ENCODE assay signal across 8 cellular contexts in the genomic region with DNA sequence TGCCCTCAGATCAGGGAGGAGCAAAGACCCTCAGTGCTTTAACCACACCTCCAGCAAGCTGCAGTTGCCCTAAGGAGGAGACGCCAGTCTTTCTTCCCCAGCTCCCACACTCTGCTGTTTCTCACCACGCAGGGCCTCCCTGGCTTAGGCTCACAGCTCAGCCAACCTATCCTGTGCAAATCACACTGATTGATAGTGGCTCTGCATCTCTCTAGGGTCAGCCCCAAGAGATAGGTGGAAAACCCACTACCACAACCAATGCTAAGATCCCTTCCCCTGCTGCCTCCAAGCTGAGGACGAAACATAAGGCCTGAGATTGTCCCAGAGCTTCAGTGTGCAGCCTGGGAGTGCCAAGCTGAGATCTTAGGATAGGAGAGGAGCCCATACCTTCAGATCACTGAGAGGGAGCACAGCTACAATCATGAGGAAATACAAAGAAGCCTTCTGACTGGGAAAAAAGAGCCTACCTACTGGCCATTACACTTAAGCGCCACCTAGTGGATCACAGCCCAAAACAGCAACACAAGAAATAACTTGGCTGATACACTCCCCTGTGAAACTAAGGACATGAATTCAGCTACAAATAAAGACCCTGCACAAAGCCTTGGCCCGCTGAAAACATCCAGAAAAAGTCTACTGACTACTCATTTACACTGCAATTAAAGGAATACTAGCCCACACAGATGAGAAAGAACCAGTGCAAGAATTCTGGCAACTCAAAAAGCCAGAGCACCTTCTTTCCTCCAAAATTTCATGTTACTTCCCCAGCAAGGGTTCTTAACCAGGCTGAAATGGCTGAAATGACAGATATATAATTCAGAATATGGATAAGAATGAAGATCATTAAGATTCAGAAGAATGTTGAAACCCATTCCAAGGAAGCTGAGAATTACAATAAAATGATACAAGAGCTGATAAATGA.
DNase-seq lines count a peak whose midpoint lies in the region; ATAC-seq and TF ChIP-seq lines count a peak whose summit lies in the region.

No MANE protein-coding gene starts in this region.

- TF ChIP-seq CTCF in OCI-LY3 (IDR thresholded peaks at IDR 0.05; ENCODE audit: low read depth, low read length) (peak; percentile 78), lower lobe of right lung (IDR thresholded peaks at IDR 0.05) (peak; percentile 63)

- peak; percentile 68 for ATAC-seq in GM18907 (IDR thresholded peaks at IDR 0.05; ENCODE audit: unreplicated experiment)
- peak; percentile 69 for ATAC-seq in HG03520 (IDR thresholded peaks at IDR 0.05; ENCODE audit: unreplicated experiment)
- ATAC-seq in lower lobe of right lung = peak; percentile 62 to 67
- ATAC-seq in stimulated activated effector memory CD8-positive, alpha-beta T cell treated with anti-CD3 and anti-CD28 coated beads, Interleukin-12 subunit alpha, Interleukin-12 subunit beta, amount 100 ng/mL, for 72 hours = no peak

- H3K27ac ChIP-seq in OCI-LY3 (ENCODE audit: low read length) (no peak overlapping the region), lower lobe of right lung (no peak overlapping the region)

- H3K9ac ChIP-seq in OCI-LY3 (ENCODE audit: low read length) = no peak overlapping the region

- H3K27me3 ChIP-seq in OCI-LY3 (ENCODE audit: low read depth, low read length) (no peaks in the 10 kb centered on the region), lower lobe of right lung (ENCODE audit: low read depth) (no peaks in the 10 kb centered on the region)

- DNase-seq in DMS 273 (lab: John Stamatoyannopoulos, UW; ENCODE audit: unreplicated experiment) (peak; percentile 72), cerebellar cortex (ENCODE audit: low spot score) (peak; percentile 33), lower lobe of right lung (no peak), activated gamma-delta T cell (lab: John Stamatoyannopoulos, UW) (no peak)
- DNase-seq in stimulated activated effector memory CD8-positive, alpha-beta T cell treated with anti-CD3 and anti-CD28 coated beads, Interleukin-12 subunit alpha, Interleukin-12 subunit beta, amount 100 ng/mL, for 72 hours (ENCODE audit: low spot score in 2 of 2) = no peak

- H2AFZ ChIP-seq in OCI-LY3 (ENCODE audit: low read depth, low read length) = peak overlapping the region; percentile 3; the same call in 1 of the 2 replicates

- no peak overlapping the region for H3K27ac Mint-ChIP-seq in stimulated activated effector memory CD8-positive, alpha-beta T cell treated with anti-CD3 and anti-CD28 coated beads, Interleukin-12 subunit alpha, Interleukin-12 subunit beta, amount 100 ng/mL, for 72 hours

- no peaks in the 10 kb centered on the region for H3K36me3 Mint-ChIP-seq in stimulated activated effector memory CD8-positive, alpha-beta T cell treated with anti-CD3 and anti-CD28 coated beads, Interleukin-12 subunit alpha, Interleukin-12 subunit beta, amount 100 ng/mL, for 72 hours

- no peaks in the 10 kb centered on the region for H3K4me1 Mint-ChIP-seq in stimulated activated effector memory CD8-positive, alpha-beta T cell treated with anti-CD3 and anti-CD28 coated beads, Interleukin-12 subunit alpha, Interleukin-12 subunit beta, amount 100 ng/mL, for 72 hours

- no peaks in the 10 kb centered on the region for H4K20me1 ChIP-seq in OCI-LY3 (ENCODE audit: insufficient read depth, low read length)

- H3K4me1 ChIP-seq in OCI-LY3 (ENCODE audit: low read length) = no peaks in the 10 kb centered on the region
- no peaks in the 10 kb centered on the region for H3K4me1 ChIP-seq in lower lobe of right lung

- no peaks in the 10 kb centered on the region for H3K79me2 ChIP-seq in OCI-LY3 (ENCODE audit: low read length)

- H3K9me3 ChIP-seq in OCI-LY3 (ENCODE audit: insufficient read depth, low read length) (no peaks in the 10 kb centered on the region), lower lobe of right lung (no peaks in the 10 kb centered on the region)

- intact Hi-C loops in lower lobe of right lung (cut with DNase I) = no loop called here

- no peak overlapping the region for H3K4me3 ChIP-seq in OCI-LY3 (ENCODE audit: low read length)
- H3K4me3 ChIP-seq in lower lobe of right lung = no peak overlapping the region

- H3K36me3 ChIP-seq in OCI-LY3 (replicated peaks; ENCODE audit: low read depth, low read length) = no peaks in the 10 kb centered on the region
- H3K36me3 ChIP-seq in lower lobe of right lung = no peaks in the 10 kb centered on the region

- no peak overlapping the region for H3K4me2 ChIP-seq in OCI-LY3 (ENCODE audit: low read length)

- peaks cover 2% of the 10 kb centered on the region for H3K9me3 Mint-ChIP-seq in stimulated activated effector memory CD8-positive, alpha-beta T cell treated with anti-CD3 and anti-CD28 coated beads, Interleukin-12 subunit alpha, Interleukin-12 subunit beta, amount 100 ng/mL, for 72 hours

- no peak overlapping the region for H3K4me3 Mint-ChIP-seq in stimulated activated effector memory CD8-positive, alpha-beta T cell treated with anti-CD3 and anti-CD28 coated beads, Interleukin-12 subunit alpha, Interleukin-12 subunit beta, amount 100 ng/mL, for 72 hours

Comparison
In these comparisons a context has a peak if more than half of its experiments do, and no peak if none do; other contexts are left out.
1. DNase-seq: peak in DMS 273 (single experiment) and cerebellar cortex (single experiment); none in lower lobe of right lung (single experiment), stimulated activated effector memory CD8-positive, alpha-beta T cell treated with anti-CD3 and anti-CD28 coated beads, Interleukin-12 subunit alpha, Interleukin-12 subunit beta, amount 100 ng/mL, for 72 hours (0 of 2) and activated gamma-delta T cell (single experiment).